In genomic region chr12:69054343-69055056, GRCh38 we compare ENCODE assay signal across 22 cellular contexts.
DNase-seq lines count a peak whose midpoint lies in the region; ATAC-seq, FAIRE-seq and TF ChIP-seq lines count a peak whose summit lies in the region.
"Had no signal": no experiment of that assay in that cellular context is flagged by ENCODE, and none has a peak within 500 bp of the region (broad histone marks: within the 10 kb centered on the region; RNA-seq: fewer than 3 reads in every experiment).

No MANE protein-coding gene starts in this region.

- H3K27me3 ChIP-seq in Caco-2 (replicated peaks; ENCODE audit: control insufficient read depth, insufficient read depth, low read length) (no peaks in the 10 kb centered on the region), K562 (ENCODE audit: control insufficient read depth in 2 of 2, insufficient read depth in 2 of 2, low read length in 2 of 2) (peaks cover 5 to 8% of the 10 kb centered on the region in 2 experiments; a peak in 3 of 5 replicates), right lobe of liver (no peaks in the 10 kb centered on the region)
- H3K27me3 ChIP-seq: Peyer's patch, SJCRH30 had no signal

- peaks cover 21% of the 10 kb centered on the region for H3K4me1 Mint-ChIP-seq in Caco-2 (ENCODE audit: low read depth, unreplicated experiment)

- H3K27ac Mint-ChIP-seq in Caco-2 (ENCODE audit: unreplicated experiment): peak overlapping the region; percentile 6

- no peaks in the 10 kb centered on the region for H3K36me3 ChIP-seq in Caco-2 (ENCODE audit: control insufficient read depth, insufficient read depth, low read length)
- H3K36me3 ChIP-seq in K562 (ENCODE audit: control insufficient read depth, insufficient read depth, low read length): no peaks in the 10 kb centered on the region
- no peaks in the 10 kb centered on the region for H3K36me3 ChIP-seq in right lobe of liver
- H3K36me3 ChIP-seq: BE2C, Peyer's patch, SJCRH30 had no signal

- H3K9me3 Mint-ChIP-seq in Caco-2 (ENCODE audit: unreplicated experiment): peaks cover 5% of the 10 kb centered on the region

- CTCF ChIA-PET in Caco-2 (lab: Charles Lee): no interaction called here
- CTCF ChIA-PET in K562 (lab: Yijun Ruan, JAX; ENCODE audit: low intra/inter-chr PET ratio): no interaction called here

- POLR2A ChIA-PET in Caco-2 (lab: Charles Lee): no interaction called here
- POLR2A ChIA-PET in K562 (lab: Yijun Ruan, JAX): no interaction called here

- TF ChIP-seq CTCF in Caco-2 (IDR thresholded peaks at IDR 0.05; ENCODE audit: insufficient read depth in 1 of 2, low read depth in 1 of 2, low read length in 1 of 2, severe bottlenecking in 1 of 2, unreplicated experiment in 1 of 2): no peak
- no peak for TF ChIP-seq CTCF in K562 (IDR thresholded peaks at IDR 0.05 in 2 of 3, conservative IDR thresholded peaks at IDR 0.05 in 1 of 3; ENCODE audit: insufficient read depth in 2 of 3, low read depth in 1 of 3, low read length in 3 of 3)
- no peak for TF ChIP-seq CTCF in right lobe of liver (IDR thresholded peaks at IDR 0.05)

- FAIRE-seq in K562 (lab: Jason Lieb, UNC): peak; percentile 11
- FAIRE-seq: A204.1 had no signal

- no TSS peak for BruUV-seq in Caco-2 (replicated peaks; lab: Mats Ljungman, UMichigan)
- BruUV-seq in K562 (replicated peaks; lab: Mats Ljungman, UMichigan): no TSS peak

- no peak for TF ChIP-seq RAD21 in K562 (CRISPR knock-in tag; conservative IDR thresholded peaks at IDR 0.05 in 1 of 2, IDR thresholded peaks at IDR 0.05 in 1 of 2)

- H3K9ac ChIP-seq in K562 (ENCODE audit: insufficient read depth in 1 of 2, low read depth in 2 of 2, low read length in 2 of 2): no peak overlapping the region

- no peaks in the 10 kb centered on the region for H3K27me3 Mint-ChIP-seq in Caco-2 (ENCODE audit: insufficient read depth, unreplicated experiment)

- H3K4me3 ChIP-seq in Caco-2 (ENCODE audit: low read depth, low read length) (no peak overlapping the region), K562 (no peak overlapping the region), right lobe of liver (no peak overlapping the region)
- H3K4me3 ChIP-seq: GM23248, Peyer's patch, SJCRH30 had no signal

- H3K27ac ChIP-seq in K562 (ENCODE audit: extremely low read depth, low read depth, low read length) (no peak overlapping the region), right lobe of liver (peak overlapping the region; percentile 58 to 73 (median 61))
- H3K27ac ChIP-seq: Peyer's patch, SJCRH30 had no signal

- TF ChIP-seq EP300 in K562 (IDR thresholded peaks at IDR 0.05; ENCODE audit: low read length): no peak

- WGBS in K562 (ENCODE audit: insufficient coverage, low coverage, missing lambda C conversion rate): 2% methylated on average over 7 of the region's 7 CpGs
- WGBS in right lobe of liver (ENCODE audit: insufficient coverage, low coverage, low lambda C conversion rate, missing lambda C conversion rate): 34% methylated on average over 7 of the region's 7 CpGs

- no peaks in the 10 kb centered on the region for H3K9me3 ChIP-seq in Caco-2
- no peaks in the 10 kb centered on the region for H3K9me3 ChIP-seq in K562 (replicated peaks; ENCODE audit: control insufficient read depth, insufficient read depth, low read depth, low read length)
- H3K9me3 ChIP-seq in right lobe of liver: no peaks in the 10 kb centered on the region
- H3K9me3 ChIP-seq: BE2C, Peyer's patch, SJCRH30 had no signal

- in situ Hi-C loops in K562 (cut with MboI): loop anchor here (25.0 kb wide), 1 partner anchor 192 kb away; no protein-coding TSS in a partner anchor

- DNase-seq in Caco-2 (no peak), HuH-7.5 (ENCODE audit: low spot score) (peak; percentile 20), K562 (ENCODE audit: extremely low read depth in 1 of 4, low spot score in 3 of 4) (no peak), right lobe of liver (no peak), NCI-H2171 treated with DMSO at 0.1 percent for 48 hours (lab: John Stamatoyannopoulos, UW) (no peak), SIG-M5 (lab: John Stamatoyannopoulos, UW) (no peak)
- DNase-seq: BE2C, DMS79 treated with DMSO at 0.1 percent for 48 hours, GM23248, KG1, MV-4-11, NCI-H1105 treated with DMSO at 0.1 percent for 48 hours, NCI-H2081, NCI-H2171, NCI-H524 treated with DMSO at 0.1 percent for 48 hours, NCI-H82, Peyer's patch, SJCRH30 had no signal

- no peaks in the 10 kb centered on the region for H3K9me1 ChIP-seq in K562 (ENCODE audit: control insufficient read depth, insufficient read depth, low read length)

- no peak overlapping the region for H3K4me2 ChIP-seq in K562 (ENCODE audit: insufficient read depth, low read length)

- ATAC-seq in K562 (no peak), right lobe of liver (peak; percentile 73 to 86 (median 82)), HG03457 (IDR thresholded peaks at IDR 0.05; ENCODE audit: unreplicated experiment) (no peak), GM21619 (IDR thresholded peaks at IDR 0.05; ENCODE audit: unreplicated experiment) (no peak)
- ATAC-seq: HCT116 had no signal

- no peaks in the 10 kb centered on the region for H3K36me3 Mint-ChIP-seq in Caco-2 (ENCODE audit: insufficient read depth, unreplicated experiment)

- no peaks in the 10 kb centered on the region for H3K79me2 ChIP-seq in K562 (ENCODE audit: control insufficient read depth, insufficient read depth, low read length)

- H3K4me3 Mint-ChIP-seq in Caco-2 (ENCODE audit: unreplicated experiment): no peak overlapping the region

- intact Hi-C loops in Caco-2 (cut with micrococcal nuclease; ENCODE audit: unreplicated experiment) (no loop called here), K562 (cut with micrococcal nuclease) (no loop called here), right lobe of liver (cut with DNase I) (no loop called here)

- TF ChIP-seq POLR2A in K562 (conservative IDR thresholded peaks at IDR 0.05) (no peak), right lobe of liver (IDR thresholded peaks at IDR 0.05) (no peak)

- no peak overlapping the region for H2AFZ ChIP-seq in K562 (ENCODE audit: low read depth, low read length)

- H4K20me1 ChIP-seq in K562 (replicated peaks; ENCODE audit: control insufficient read depth, insufficient read depth, low read length): no peaks in the 10 kb centered on the region; the same call in 1 of the 2 replicates

- H3K4me1 ChIP-seq in Caco-2 (peaks cover 14% of the 10 kb centered on the region), K562 (replicated peaks in 1 of 2; ENCODE audit: control insufficient read depth in 2 of 2, insufficient read depth in 2 of 2, low read length in 2 of 2) (no peaks in the 10 kb centered on the region; a peak in 1 of 5 replicates), right lobe of liver (peaks cover 0 to 36% (median 6%) of the 10 kb centered on the region in 4 donors)
- H3K4me1 ChIP-seq: BE2C, Peyer's patch had no signal

TF ChIP-seq in K562, 482 proteins besides CTCF, POLR2A, EP300 and RAD21:
- TF ChIP-seq ARID3B (CRISPR knock-in tag; IDR thresholded peaks at IDR 0.05; ENCODE audit: borderline replicate concordance): no peak

Comparison
In these comparisons a context has a peak if more than half of its experiments do, and no peak if none do; other contexts are left out.
1. ATAC-seq: peak in right lobe of liver (4 of 4); none in K562 (single experiment), HG03457 (single experiment) and GM21619 (single experiment).